In genomic region chr5:75049581-75050274, GRCh38 we compare ENCODE assay signal across 8 cellular contexts. TPM values are rescaled to one million over a fixed set of nuclear protein-coding genes. Genes with fewer than 3 reads are reported as not detected.
A peak's percentile ranks its signal among the peaks of the same experiment; 100 is the strongest.
DNase-seq lines count a peak whose midpoint lies in the region; ATAC-seq and TF ChIP-seq lines count a peak whose summit lies in the region.

No MANE protein-coding gene starts in this region.

- H3K36me3 ChIP-seq in Peyer's patch, result peaks cover 0 to 6% (median 0%) of the 10 kb centered on the region in 3 donors

- DNase-seq in CD14-positive monocyte (ENCODE audit: low spot score) (no peak), HFF-Myc (ENCODE audit: extremely low read depth, low read depth) (no peak), Peyer's patch (peak; percentile 39 to 88 (median 61)), foreskin fibroblast (peak; percentile 39 to 76), renal cortical epithelial cell (ENCODE audit: low read depth) (peak; percentile 66)
- DNase-seq in activated T-helper 1 cell treated with anti-CD3 and anti-CD28 coated beads, Interleukin-2, amount 50 U/mL, for 16 hours (ENCODE audit: low read depth in 1 of 2, low spot score in 1 of 2), result peak; percentile 27 to 30

- H3K4me3 Mint-ChIP-seq in CD14-positive monocyte, result peak overlapping the region in 1 of 2 donors; percentile 27

- peak overlapping the region in 1 of 4 donors; percentile 56 for H3K27ac ChIP-seq in Peyer's patch

- peaks cover 19% of the 10 kb centered on the region for H3K4me1 Mint-ChIP-seq in CD14-positive monocyte

- peaks cover 0 to 44% (median 7%) of the 10 kb centered on the region in 4 donors for H3K4me1 ChIP-seq in Peyer's patch

- H3K36me3 Mint-ChIP-seq in CD14-positive monocyte, result peaks cover 7 to 10% of the 10 kb centered on the region in 2 donors

- no peak overlapping the region for H3K27ac Mint-ChIP-seq in CD14-positive monocyte

- no peak for ATAC-seq in HG02938 (IDR thresholded peaks at IDR 0.05; ENCODE audit: unreplicated experiment)
- ATAC-seq in GM21737 (IDR thresholded peaks at IDR 0.05; ENCODE audit: unreplicated experiment), result no peak

- intact Hi-C loops in CD14-positive monocyte (cut with micrococcal nuclease), result no loop called here

- peaks cover 38 to 48% (median 38%) of the 10 kb centered on the region in 3 donors for H3K27me3 Mint-ChIP-seq in CD14-positive monocyte (ENCODE audit: low read depth in 3 of 3)

- H3K4me3 ChIP-seq in HFF-Myc (replicated peaks; ENCODE audit: low read depth, low read length) (no peak overlapping the region), Peyer's patch (no peak overlapping the region), foreskin fibroblast (ENCODE audit: low read depth in 1 of 2, low read length in 2 of 2) (no peak overlapping the region)

- no peak for TF ChIP-seq POLR2A in Peyer's patch (IDR thresholded peaks at IDR 0.05)

- peak; percentile 80 for TF ChIP-seq CTCF in CD14-positive monocyte (IDR thresholded peaks at IDR 0.05)
- peak; percentile 83 for TF ChIP-seq CTCF in HFF-Myc (IDR thresholded peaks at IDR 0.05; ENCODE audit: low read depth, low read length, missing control alignments)
- TF ChIP-seq CTCF in Peyer's patch (IDR thresholded peaks at IDR 0.05), result peak; percentile 22 to 92 (median 78)
- peak; percentile 70 for TF ChIP-seq CTCF in foreskin fibroblast (IDR thresholded peaks at IDR 0.05; ENCODE audit: low read depth, low read length)

- H3K27me3 ChIP-seq in Peyer's patch, result no peaks in the 10 kb centered on the region

- H3K9me3 Mint-ChIP-seq in CD14-positive monocyte, result peaks cover 0 to 8% (median 2%) of the 10 kb centered on the region in 7 donors

- no peaks in the 10 kb centered on the region for H3K9me3 ChIP-seq in Peyer's patch

RNA-seq across cellular contexts. Expression of gene GCNT4, which starts 2.6 kb away (rescaled TPM):
- polyA plus RNA-seq in CD14-positive monocyte, result not detected
- total RNA-seq in Peyer's patch (10 to 100 TPM in 3 of 4 donors, 1 to 10 TPM in 1; 3.3 to 63.7 (median 17.8) TPM), renal cortical epithelial cell (5.5 and 11.6 TPM in 2 replicates)

Comparison
In these comparisons a context has a peak if more than half of its experiments do, and no peak if none do; other contexts are left out.
1. DNase-seq: peak in Peyer's patch (3 of 3), activated T-helper 1 cell treated with anti-CD3 and anti-CD28 coated beads, Interleukin-2, amount 50 U/mL, for 16 hours (2 of 2), foreskin fibroblast (2 of 2) and renal cortical epithelial cell (single experiment); none in CD14-positive monocyte (single experiment) and HFF-Myc (single experiment).
2. Peak in every context shown above with its lines, with median percentiles within 50 percentile points of each other: CTCF ChIP-seq.